Comparison of ENCODE assay signal across 19 cellular contexts in genomic region chr1:89929467-89930063, GRCh38.
DNase-seq lines count a peak whose midpoint lies in the region; ATAC-seq and TF ChIP-seq lines count a peak whose summit lies in the region.
"Had no signal": no experiment of that assay in that cellular context is flagged by ENCODE, and none has a peak within 500 bp of the region (broad histone marks: within the 10 kb centered on the region; RNA-seq: fewer than 3 reads in every experiment).

No MANE protein-coding gene starts in this region.

- H3K27me3 Mint-ChIP-seq in WTC11 (ENCODE audit: low read depth), result no peaks in the 10 kb centered on the region
- H3K27me3 Mint-ChIP-seq in osteocyte (ENCODE audit: unreplicated experiment), result no peaks in the 10 kb centered on the region
- H3K27me3 Mint-ChIP-seq: activated CD4-positive, alpha-beta T cell treated with anti-CD3 and anti-CD28 coated beads for 36 hours; B cell; type B pancreatic cell had no signal

- WGBS in mammary epithelial cell (ENCODE audit: low coverage, missing lambda C conversion rate), result 99% methylated on average over 6 of the region's 6 CpGs
- WGBS in adrenal gland, 4 donors, result 92 to 99% (median 97%) methylated on average over 6 of the region's 6 CpGs

- peak; percentile 88 for ATAC-seq in WTC11
- ATAC-seq: activated CD4-positive, alpha-beta T cell treated with anti-CD3 and anti-CD28 coated beads for 36 hours; HCT116 had no signal

- no peak overlapping the region for H3K4me3 ChIP-seq in Loucy (ENCODE audit: low read length, poor library complexity, severe bottlenecking)
- peak overlapping the region; percentile 3 for H3K4me3 ChIP-seq in iPS-15b (ENCODE audit: low read depth, low read length)
- no peak overlapping the region for H3K4me3 ChIP-seq in mammary epithelial cell (replicated peaks in 1 of 3; ENCODE audit: insufficient read depth in 1 of 3, low read depth in 2 of 3, low read length in 3 of 3)
- H3K4me3 ChIP-seq in adrenal gland, result no peak overlapping the region
- H3K4me3 ChIP-seq: lung, ovary, spleen had no signal

- intact Hi-C loops in mammary epithelial cell (cut with micrococcal nuclease), result no loop called here
- intact Hi-C loops in adrenal gland (cut with DNase I), result no loop called here

- H3K9me2 ChIP-seq in Loucy (replicated peaks; ENCODE audit: low read depth, low read length), result no peaks in the 10 kb centered on the region

- dilution Hi-C loops in mammary epithelial cell (cut with HindIII; ENCODE audit: low sequenced_read_pairs), result no loop called here

- peaks cover 16% of the 10 kb centered on the region for H3K9me3 Mint-ChIP-seq in WTC11
- no peaks in the 10 kb centered on the region for H3K9me3 Mint-ChIP-seq in osteocyte (ENCODE audit: unreplicated experiment)
- H3K9me3 Mint-ChIP-seq: type B pancreatic cell had no signal

- peak overlapping the region; percentile 98 for H3K27ac Mint-ChIP-seq in WTC11
- H3K27ac Mint-ChIP-seq in osteocyte (ENCODE audit: unreplicated experiment), result no peak overlapping the region
- H3K27ac Mint-ChIP-seq: activated CD4-positive, alpha-beta T cell treated with anti-CD3 and anti-CD28 coated beads for 36 hours; B cell; nephron; type B pancreatic cell had no signal

- H3K27me3 ChIP-seq in Loucy (ENCODE audit: insufficient read depth, low read length, poor library complexity, severe bottlenecking), result no peaks in the 10 kb centered on the region
- H3K27me3 ChIP-seq in iPS-15b (ENCODE audit: control insufficient read depth, insufficient read depth, low read length), result no peaks in the 10 kb centered on the region
- H3K27me3 ChIP-seq in mammary epithelial cell (ENCODE audit: insufficient read depth, low read length), result no peaks in the 10 kb centered on the region
- H3K27me3 ChIP-seq in adrenal gland, result no peaks in the 10 kb centered on the region
- H3K27me3 ChIP-seq: ovary, spleen had no signal

- H3K4me1 Mint-ChIP-seq in WTC11 (peaks cover 65% of the 10 kb centered on the region), osteocyte (ENCODE audit: unreplicated experiment) (no peaks in the 10 kb centered on the region)
- H3K4me1 Mint-ChIP-seq: nephron had no signal

- peaks cover 38% of the 10 kb centered on the region; the same call in 1 of the 2 replicates for H3K36me3 ChIP-seq in Loucy (ENCODE audit: insufficient read depth, low read length)
- peaks cover 10% of the 10 kb centered on the region for H3K36me3 ChIP-seq in iPS-15b (ENCODE audit: control insufficient read depth, insufficient read depth, low read length)
- peaks cover 6% of the 10 kb centered on the region for H3K36me3 ChIP-seq in mammary epithelial cell (ENCODE audit: insufficient read depth, low read length)
- peaks cover 0 to 16% of the 10 kb centered on the region in 2 donors for H3K36me3 ChIP-seq in adrenal gland (replicated peaks in 1 of 2)
- H3K36me3 ChIP-seq: ovary had no signal

- BruUV-seq in mammary epithelial cell (replicated peaks; lab: Mats Ljungman, UMichigan), result no TSS peak

- peak overlapping the region; percentile 38; the same call in 1 of the 2 replicates for H3K4me3 Mint-ChIP-seq in WTC11
- no peak overlapping the region for H3K4me3 Mint-ChIP-seq in osteocyte (ENCODE audit: unreplicated experiment)
- H3K4me3 Mint-ChIP-seq: activated CD4-positive, alpha-beta T cell treated with anti-CD3 and anti-CD28 coated beads for 36 hours; B cell; nephron; type B pancreatic cell had no signal

- H4K20me1 ChIP-seq in Loucy (ENCODE audit: insufficient read depth, low read length, poor library complexity, severe bottlenecking) (no peaks in the 10 kb centered on the region), mammary epithelial cell (ENCODE audit: insufficient read depth, low read length) (no peaks in the 10 kb centered on the region)

- CTCF ChIA-PET in WTC11 (lab: Charles Lee) (interaction anchor here (0.7 to 1.5 kb wide), 3 partner anchors 11 to 86 kb away, joined by 3 to 5 read pairs (median 3); no protein-coding TSS in a partner anchor), mammary epithelial cell (lab: Charles Lee; ENCODE audit: low non-redundant PET) (no interaction called here)

- H2AFZ ChIP-seq in Loucy (ENCODE audit: low read length) (no peak overlapping the region), mammary epithelial cell (ENCODE audit: low read depth, low read length) (no peak overlapping the region)

- peaks cover 42% of the 10 kb centered on the region for H3K36me3 Mint-ChIP-seq in WTC11
- peaks cover 22% of the 10 kb centered on the region for H3K36me3 Mint-ChIP-seq in osteocyte (ENCODE audit: unreplicated experiment)

- in situ Hi-C loops in mammary epithelial cell (cut with MboI; ENCODE audit: low sequenced_read_pairs in 2 of 2), result no loop called here

- H3F3A ChIP-seq in Loucy (ENCODE audit: low read depth), result no peaks in the 10 kb centered on the region

- H3K9me3 ChIP-seq in Loucy (ENCODE audit: insufficient read depth, low read depth, low read length), result no peaks in the 10 kb centered on the region
- H3K9me3 ChIP-seq in iPS-15b (ENCODE audit: control insufficient read depth, insufficient read depth, low read length), result no peaks in the 10 kb centered on the region
- H3K9me3 ChIP-seq in mammary epithelial cell (replicated peaks; ENCODE audit: insufficient read depth, low read length), result no peaks in the 10 kb centered on the region
- no peaks in the 10 kb centered on the region for H3K9me3 ChIP-seq in adrenal gland (replicated peaks in 1 of 3)
- H3K9me3 ChIP-seq: ovary, spleen had no signal

- H3K79me2 ChIP-seq in Loucy (ENCODE audit: insufficient read depth, low read length), result peaks cover 19% of the 10 kb centered on the region
- H3K79me2 ChIP-seq in mammary epithelial cell (ENCODE audit: insufficient read depth, low read length), result no peaks in the 10 kb centered on the region

- H3K9ac ChIP-seq in Loucy (ENCODE audit: low read depth, low read length, poor library complexity, severe bottlenecking) (no peak overlapping the region), iPS-15b (ENCODE audit: low read depth, low read length) (no peak overlapping the region), mammary epithelial cell (ENCODE audit: insufficient read depth, low read length) (no peak overlapping the region)

- H3K4me1 ChIP-seq in Loucy (ENCODE audit: insufficient read depth, low read length, poor library complexity, severe bottlenecking), result peaks cover 16% of the 10 kb centered on the region
- peaks cover 31% of the 10 kb centered on the region for H3K4me1 ChIP-seq in iPS-15b (ENCODE audit: control insufficient read depth, insufficient read depth, low read length)
- H3K4me1 ChIP-seq in mammary epithelial cell (ENCODE audit: insufficient read depth, low read length), result no peaks in the 10 kb centered on the region
- no peaks in the 10 kb centered on the region for H3K4me1 ChIP-seq in adrenal gland (replicated peaks in 1 of 2)

- H3K27ac ChIP-seq in mammary epithelial cell (ENCODE audit: insufficient read depth, low read depth, low read length), result no peak overlapping the region
- H3K27ac ChIP-seq in adrenal gland, result no peak overlapping the region
- H3K27ac ChIP-seq: ovary, spleen had no signal

- no peak for TF ChIP-seq POLR2A in adrenal gland (IDR thresholded peaks at IDR 0.05)

- peak overlapping the region; percentile 6 for H3K4me2 ChIP-seq in Loucy (ENCODE audit: low read depth, low read length, poor library complexity, severe bottlenecking)
- no peak overlapping the region for H3K4me2 ChIP-seq in mammary epithelial cell (ENCODE audit: insufficient read depth, low read depth, low read length)

- TF ChIP-seq CTCF in Loucy (conservative IDR thresholded peaks at IDR 0.05; ENCODE audit: low read length) (no peak), WTC11 (IDR thresholded peaks at IDR 0.05) (no peak), mammary epithelial cell (conservative IDR thresholded peaks at IDR 0.05 in 1 of 2, IDR thresholded peaks at IDR 0.05 in 1 of 2; ENCODE audit: extremely low read depth in 1 of 2, insufficient read depth in 1 of 2, low read depth in 1 of 2, low read length in 2 of 2) (no peak), osteocyte (IDR thresholded peaks at IDR 0.05) (no peak), adrenal gland (IDR thresholded peaks at IDR 0.05) (no peak)

- peak; percentile 17 for DNase-seq in COLO668 (lab: John Stamatoyannopoulos, UW; ENCODE audit: unreplicated experiment)
- peak; percentile 58 for DNase-seq in WTC11 (ENCODE audit: low spot score)
- DNase-seq in mammary epithelial cell, result no peak
- no peak for DNase-seq in NCI-H345 (lab: John Stamatoyannopoulos, UW)
- no peak for DNase-seq in osteocyte (ENCODE audit: extremely low spot score, unreplicated experiment)
- DNase-seq in adrenal gland, result no peak
- DNase-seq: activated CD4-positive, alpha-beta T cell treated with anti-CD3 and anti-CD28 coated beads for 36 hours; activated effector memory CD4-positive, alpha-beta T cell treated with Interleukin-2 at 50 U/mL for 16 hours; NCI-H187; NCI-H69; ovary; spleen had no signal

- POLR2A ChIA-PET in WTC11 (lab: Charles Lee), result interaction anchor here (0.9 to 1.0 kb wide), 2 partner anchors 86 to 108 kb away, joined by 3 to 4 read pairs; no protein-coding TSS in a partner anchor

TF ChIP-seq in WTC11, 78 proteins besides CTCF, POLR2A, EP300 and RAD21 (continues in another document):
- TF ChIP-seq AFF4 (CRISPR knock-in tag; IDR thresholded peaks at IDR 0.05; ENCODE audit: borderline replicate concordance), result no peak; the same call in 1 of the 2 replicates
- no peak for TF ChIP-seq TEAD4 (CRISPR knock-in tag; IDR thresholded peaks at IDR 0.05)

Comparison
In these comparisons a context has a peak if more than half of its experiments do, and no peak if none do; other contexts are left out.
1. DNase-seq: peak in COLO668 (single experiment) and WTC11 (single experiment); none in mammary epithelial cell (single experiment), NCI-H345 (single experiment), osteocyte (single experiment) and adrenal gland (0 of 7).